ENCODE assay signal across 8 cellular contexts in genomic region chrX:13167444-13168207, GRCh38.
DNase-seq lines count a peak whose midpoint lies in the region; ATAC-seq and TF ChIP-seq lines count a peak whose summit lies in the region.

No MANE protein-coding gene starts in this region.

- no peaks in the 10 kb centered on the region for H3K27me3 Mint-ChIP-seq in naive thymus-derived CD8-positive, alpha-beta T cell

- H3K36me3 ChIP-seq in mammary epithelial cell (ENCODE audit: insufficient read depth, low read length), result no peaks in the 10 kb centered on the region

- no peaks in the 10 kb centered on the region for H3K9me3 ChIP-seq in mammary epithelial cell (replicated peaks; ENCODE audit: insufficient read depth, low read length)

- peak overlapping the region; percentile 47 for H2AFZ ChIP-seq in mammary epithelial cell (ENCODE audit: low read depth, low read length)

- CTCF ChIA-PET in mammary epithelial cell (lab: Charles Lee; ENCODE audit: low non-redundant PET), result no interaction called here

- intact Hi-C loops in mammary epithelial cell (cut with micrococcal nuclease), result no loop called here

- no peaks in the 10 kb centered on the region for H3K27me3 ChIP-seq in mammary epithelial cell (ENCODE audit: insufficient read depth, low read length)

- H3K27ac Mint-ChIP-seq in naive thymus-derived CD8-positive, alpha-beta T cell, result peak overlapping the region; percentile 35 to 92 (median 66)

- peaks cover 0 to 24% (median 2%) of the 10 kb centered on the region in 9 donors for H3K9me3 Mint-ChIP-seq in naive thymus-derived CD8-positive, alpha-beta T cell

- no TSS peak for BruUV-seq in mammary epithelial cell (replicated peaks; lab: Mats Ljungman, UMichigan)

- dilution Hi-C loops in mammary epithelial cell (cut with HindIII; ENCODE audit: low sequenced_read_pairs), result no loop called here

- 57% methylated on average over 4 of the region's 9 CpGs for WGBS in mammary epithelial cell (ENCODE audit: low coverage, missing lambda C conversion rate)

- H3K36me3 Mint-ChIP-seq in naive thymus-derived CD8-positive, alpha-beta T cell, result peaks cover 0 to 9% (median 0%) of the 10 kb centered on the region in 3 donors

- no peak for TF ChIP-seq CTCF in mammary epithelial cell (conservative IDR thresholded peaks at IDR 0.05 in 1 of 2, IDR thresholded peaks at IDR 0.05 in 1 of 2; ENCODE audit: extremely low read depth in 1 of 2, insufficient read depth in 1 of 2, low read depth in 1 of 2, low read length in 2 of 2)

- H3K4me3 ChIP-seq in mammary epithelial cell (replicated peaks in 1 of 3; ENCODE audit: insufficient read depth in 1 of 3, low read depth in 2 of 3, low read length in 3 of 3), result no peak overlapping the region

- in situ Hi-C loops in mammary epithelial cell (cut with MboI; ENCODE audit: low sequenced_read_pairs in 2 of 2), result no loop called here

- no peaks in the 10 kb centered on the region for H3K79me2 ChIP-seq in mammary epithelial cell (ENCODE audit: insufficient read depth, low read length)

- H3K4me2 ChIP-seq in mammary epithelial cell (ENCODE audit: insufficient read depth, low read depth, low read length), result no peak overlapping the region

- no peaks in the 10 kb centered on the region for H3K4me1 ChIP-seq in mammary epithelial cell (ENCODE audit: insufficient read depth, low read length)

- H4K20me1 ChIP-seq in mammary epithelial cell (ENCODE audit: insufficient read depth, low read length), result no peaks in the 10 kb centered on the region

- no peak overlapping the region for H3K9ac ChIP-seq in mammary epithelial cell (ENCODE audit: insufficient read depth, low read length)

- peak; percentile 52 to 57 for ATAC-seq in naive thymus-derived CD8-positive, alpha-beta T cell
- no peak for ATAC-seq in HG03520 (IDR thresholded peaks at IDR 0.05; ENCODE audit: unreplicated experiment)

- H3K4me3 Mint-ChIP-seq in naive thymus-derived CD8-positive, alpha-beta T cell, result peak overlapping the region; percentile 16 to 77 (median 68)

- POLR2A ChIA-PET in naive thymus-derived CD8-positive, alpha-beta T cell (lab: Charles Lee), result interaction anchor here (0.8 to 1.0 kb wide), 2 partner anchors 15 to 41 kb away, joined by 3 read pairs; no protein-coding TSS in a partner anchor

- no peak overlapping the region for H3K27ac ChIP-seq in mammary epithelial cell (ENCODE audit: insufficient read depth, low read depth, low read length)

- H3K4me1 Mint-ChIP-seq in naive thymus-derived CD8-positive, alpha-beta T cell, result peaks cover 5 to 29% (median 15%) of the 10 kb centered on the region in 4 donors

- peak; percentile 10 for DNase-seq in CD1c-positive myeloid dendritic cell (ENCODE audit: extremely low spot score)
- peak; percentile 86 for DNase-seq in NCI-H2227 (lab: John Stamatoyannopoulos, UW; ENCODE audit: unreplicated experiment)
- peak; percentile 24 for DNase-seq in mammary epithelial cell
- peak in 2 of 10 donors; percentile 3 to 21 for DNase-seq in naive thymus-derived CD8-positive, alpha-beta T cell
- no peak for DNase-seq in DMS153 (lab: John Stamatoyannopoulos, UW)
- DNase-seq in DMS 273 (lab: John Stamatoyannopoulos, UW; ENCODE audit: unreplicated experiment), result no peak
- DNase-seq in NCI-H345 treated with DMSO at 0.1 percent for 48 hours (lab: John Stamatoyannopoulos, UW; ENCODE audit: unreplicated experiment), result no peak

Comparison
In these comparisons a context has a peak if more than half of its experiments do, and no peak if none do; other contexts are left out.
1. DNase-seq: peak in CD1c-positive myeloid dendritic cell (single experiment), NCI-H2227 (single experiment) and mammary epithelial cell (single experiment); none in DMS153 (single experiment), DMS 273 (single experiment) and NCI-H345 treated with DMSO at 0.1 percent for 48 hours (single experiment).